ENCODE assay signal across 10 cellular contexts in genomic region chr7:1554332-1555045, GRCh38. TPM values are rescaled to one million over a fixed set of nuclear protein-coding genes. Genes with fewer than 3 reads are reported as not detected.
DNase-seq lines count a peak whose midpoint lies in the region; ATAC-seq, FAIRE-seq and TF ChIP-seq lines count a peak whose summit lies in the region.
"Had no signal": no experiment of that assay in that cellular context is flagged by ENCODE, and none has a peak within 500 bp of the region (broad histone marks: within the 10 kb centered on the region; RNA-seq: fewer than 3 reads in every experiment).

No MANE protein-coding gene starts in this region.

- no peaks in the 10 kb centered on the region for H3K9me3 ChIP-seq in colonic mucosa
- H3K9me3 ChIP-seq in trophoblast cell (ENCODE audit: insufficient read depth, low read depth, low read length) = no peaks in the 10 kb centered on the region

- H2BK120ac ChIP-seq in trophoblast cell (ENCODE audit: insufficient read depth, low read length, poor library complexity) = peak overlapping the region; percentile 99

- peak overlapping the region; percentile 100 for H2BK12ac ChIP-seq in trophoblast cell (ENCODE audit: low read length)

- peak overlapping the region; percentile 93 for H4K8ac ChIP-seq in trophoblast cell (ENCODE audit: low read depth, low read length)

- peak overlapping the region; percentile 97 for H3K4ac ChIP-seq in trophoblast cell (ENCODE audit: low read depth, low read length)

- H3K9ac ChIP-seq in colonic mucosa (ENCODE audit: low read depth in 2 of 2, low read length in 2 of 2) = peak overlapping the region; percentile 66 to 88
- no peak overlapping the region for H3K9ac ChIP-seq in trophoblast cell (ENCODE audit: low read length)

- peaks cover 0 to 2% of the 10 kb centered on the region in 2 donors for H3K27me3 Mint-ChIP-seq in natural killer cell (ENCODE audit: low read depth in 2 of 2)

- intact Hi-C loops in colonic mucosa (cut with DNase I) = loop anchor here (5.0 kb wide), 1 partner anchor 52 kb away; the partner anchor contains the start of gene INTS1
- intact Hi-C loops in natural killer cell (cut with micrococcal nuclease) = no loop called here

- no peak overlapping the region for H3K23ac ChIP-seq in trophoblast cell (ENCODE audit: low read length)

- no CpG with 5 or more reads among the region's 20 CpGs for WGBS in trophoblast cell (ENCODE audit: extremely low coverage, insufficient coverage, insufficient read length)

- TF ChIP-seq CTCF in colonic mucosa (IDR thresholded peaks at IDR 0.05) (no peak), natural killer cell (IDR thresholded peaks at IDR 0.05) (no peak)

- no peaks in the 10 kb centered on the region for H3K36me3 Mint-ChIP-seq in natural killer cell

- H2BK5ac ChIP-seq in trophoblast cell (ENCODE audit: low read depth, low read length, poor library complexity) = peak overlapping the region; percentile 95

- DNase-seq in HTR-8/SVneo (ENCODE audit: insufficient read length, low spot score) = no peak
- no peak for DNase-seq in colonic mucosa
- no peak for DNase-seq in trophoblast cell
- DNase-seq in natural killer cell = no peak
- no peak for DNase-seq in retina
- DNase-seq: amygdala, C1 segment of cervical spinal cord had no signal

- H3K79me2 ChIP-seq in trophoblast cell (ENCODE audit: control insufficient read depth, insufficient read depth, low read length, poor library complexity) = peaks cover 15% of the 10 kb centered on the region

- ATAC-seq in HG02798 (IDR thresholded peaks at IDR 0.05; ENCODE audit: poor library complexity, unreplicated experiment) (no peak), natural killer cell (no peak)
- ATAC-seq: sciatic nerve had no signal

- H3K4me1 ChIP-seq in colonic mucosa (peaks cover 8% of the 10 kb centered on the region), trophoblast cell (ENCODE audit: control insufficient read depth in 1 of 2, insufficient read depth in 2 of 2, low read length in 2 of 2) (peaks cover 34 to 37% of the 10 kb centered on the region in 2 experiments)

- H3K36me3 ChIP-seq in colonic mucosa (no peaks in the 10 kb centered on the region), trophoblast cell (ENCODE audit: control insufficient read depth in 1 of 2, insufficient read depth in 2 of 2, low read length in 2 of 2) (peaks cover 0 to 13% of the 10 kb centered on the region in 2 experiments)

- peak overlapping the region; percentile 42 for H2AFZ ChIP-seq in trophoblast cell (ENCODE audit: insufficient read depth, low read length, poor library complexity)

- FAIRE-seq in HTR-8/SVneo (lab: Jason Lieb, UNC) = peak; percentile 9

- no peaks in the 10 kb centered on the region for H3K9me3 Mint-ChIP-seq in natural killer cell

- peak overlapping the region; percentile 100 for H2AK5ac ChIP-seq in trophoblast cell (ENCODE audit: low read length)

- H3K4me3 ChIP-seq in colonic mucosa (peak overlapping the region; percentile 39), trophoblast cell (ENCODE audit: low read depth, low read length) (no peak overlapping the region)

- peak overlapping the region; percentile 99 for H4K91ac ChIP-seq in trophoblast cell (ENCODE audit: low read depth, low read length)

- peak overlapping the region; percentile 98 for H3K18ac ChIP-seq in trophoblast cell (ENCODE audit: low read length)

- peaks cover 37% of the 10 kb centered on the region for H3K79me1 ChIP-seq in trophoblast cell (ENCODE audit: low read length)

- peaks cover 0 to 12% of the 10 kb centered on the region in 2 donors for H3K4me1 Mint-ChIP-seq in natural killer cell

- no peak overlapping the region for H3K4me3 Mint-ChIP-seq in natural killer cell

- peak overlapping the region; percentile 76 for H4K12ac ChIP-seq in trophoblast cell (ENCODE audit: low read depth, low read length)

- peak overlapping the region; percentile 98 for H3K14ac ChIP-seq in trophoblast cell (ENCODE audit: low read length)

- H3K27ac ChIP-seq in colonic mucosa = peak overlapping the region; percentile 89
- peak overlapping the region; percentile 76 for H3K27ac ChIP-seq in trophoblast cell (ENCODE audit: low read depth, low read length)
- H3K27ac ChIP-seq: HL-60 had no signal

- peak overlapping the region; percentile 36 for H3K4me2 ChIP-seq in trophoblast cell (ENCODE audit: low read length)

- no peak overlapping the region for H3K27ac Mint-ChIP-seq in natural killer cell

- H3K27me3 ChIP-seq in colonic mucosa (no peaks in the 10 kb centered on the region), trophoblast cell (ENCODE audit: insufficient read depth, low read length) (no peaks in the 10 kb centered on the region)

RNA-seq across cellular contexts. Expression of gene TMEM184A, which starts 1.5 kb away (rescaled TPM):
- total RNA-seq in colonic mucosa = 10 to 100 TPM; 35.8 to 54.3 TPM
- 10.0 and 10.7 TPM in 2 replicates for polyA plus RNA-seq in trophoblast cell (2013)
- total RNA-seq in natural killer cell = under 1 TPM in 1 of 3 donors, not detected in 2; 0.14 TPM

RNA-seq across cellular contexts. Expression of gene PSMG3, which starts 15.3 kb away (rescaled TPM):
- 10 to 100 TPM; 28.7 to 45.8 TPM for total RNA-seq in colonic mucosa
- 11.7 and 12.0 TPM in 2 replicates for polyA plus RNA-seq in trophoblast cell (2013)
- 10 to 100 TPM; 19.0 to 21.4 (median 20.5) TPM for total RNA-seq in natural killer cell

RNA-seq across cellular contexts. Expression of gene MAFK, which starts 24.0 kb away (rescaled TPM):
- total RNA-seq in colonic mucosa = 10 to 100 TPM; 30.7 to 42.4 TPM
- polyA plus RNA-seq in trophoblast cell (2013) = 55.4 and 60.1 TPM in 2 replicates
- 10 to 100 TPM; 57.9 to 71.3 (median 62.8) TPM for total RNA-seq in natural killer cell

RNA-seq across cellular contexts. Expression of gene INTS1, which starts 50.3 kb away (rescaled TPM):
- total RNA-seq in colonic mucosa (100 to 1,000 TPM in 1 of 2 donors, 10 to 100 TPM in 1; 61.0 to 141 TPM), natural killer cell (100 to 1,000 TPM in 2 of 3 donors, 10 to 100 TPM in 1; 92.7 to 115 (median 111) TPM)
- 35.4 and 39.0 TPM in 2 replicates for polyA plus RNA-seq in trophoblast cell (2013)

Comparison
In these comparisons a context has a peak if more than half of its experiments do, and no peak if none do; other contexts are left out.
1. RNA of gene TMEM184A, which starts 1.5 kb away (total RNA-seq): 35.8 to 54.3 TPM in colonic mucosa; 0.14 TPM in natural killer cell; every median in the first group is over 10 times any median in the second.